In the genomic region with DNA sequence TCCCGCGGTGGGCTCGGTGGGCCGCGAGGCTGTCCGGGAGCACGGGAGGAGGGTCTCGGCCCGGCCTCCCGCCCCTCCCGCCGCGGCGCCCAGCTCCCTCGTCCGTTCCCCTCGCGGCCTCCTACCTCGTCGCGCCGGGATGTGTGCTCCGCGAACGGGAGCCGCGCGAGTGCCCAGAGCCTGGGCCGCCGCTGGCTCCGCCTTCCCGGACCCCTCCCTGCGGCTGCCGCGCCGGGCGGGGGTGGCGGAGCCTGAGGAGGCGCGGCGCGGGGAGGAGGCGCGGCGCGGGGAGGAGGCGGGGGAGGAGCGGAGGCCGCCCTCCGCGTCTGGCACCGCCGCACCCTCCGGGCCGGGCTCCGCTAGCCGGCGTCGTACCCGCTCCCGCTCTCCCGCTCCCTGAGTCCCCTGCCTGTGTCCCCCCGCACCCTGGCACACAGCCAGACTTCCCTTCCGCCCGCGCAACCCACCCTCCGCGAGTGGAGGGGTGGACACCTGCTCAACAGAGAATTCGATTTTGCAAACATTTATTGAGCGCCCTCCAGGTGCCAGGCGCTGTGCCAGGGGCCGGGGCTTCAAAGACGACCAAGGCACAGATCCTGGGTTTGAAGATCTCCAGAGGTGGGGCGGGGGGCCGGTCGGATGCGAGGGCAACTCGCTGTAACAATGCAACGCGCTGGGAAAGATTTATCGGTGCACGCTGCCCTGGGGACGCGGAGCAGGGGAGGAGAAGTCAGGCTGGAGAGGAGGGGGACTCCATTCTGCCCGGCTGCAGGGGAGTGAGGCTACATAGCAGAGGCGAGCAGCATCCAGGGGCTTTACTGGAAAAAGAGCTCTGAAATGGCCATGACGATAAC, we compare ENCODE assay signal across 1 cellular context.
TF ChIP-seq lines count a peak whose summit lies in the region.

Gene MPP3 (minus strand): TSS at position 171 of the 854 bp plus-strand sequence. CDS start 1,240 bp downstream, outside the sequence.

TF ChIP-seq in K562, 482 proteins besides CTCF, POLR2A, EP300 and RAD21 (continued from another document and continues in another):
- TF ChIP-seq, protein P1, sequence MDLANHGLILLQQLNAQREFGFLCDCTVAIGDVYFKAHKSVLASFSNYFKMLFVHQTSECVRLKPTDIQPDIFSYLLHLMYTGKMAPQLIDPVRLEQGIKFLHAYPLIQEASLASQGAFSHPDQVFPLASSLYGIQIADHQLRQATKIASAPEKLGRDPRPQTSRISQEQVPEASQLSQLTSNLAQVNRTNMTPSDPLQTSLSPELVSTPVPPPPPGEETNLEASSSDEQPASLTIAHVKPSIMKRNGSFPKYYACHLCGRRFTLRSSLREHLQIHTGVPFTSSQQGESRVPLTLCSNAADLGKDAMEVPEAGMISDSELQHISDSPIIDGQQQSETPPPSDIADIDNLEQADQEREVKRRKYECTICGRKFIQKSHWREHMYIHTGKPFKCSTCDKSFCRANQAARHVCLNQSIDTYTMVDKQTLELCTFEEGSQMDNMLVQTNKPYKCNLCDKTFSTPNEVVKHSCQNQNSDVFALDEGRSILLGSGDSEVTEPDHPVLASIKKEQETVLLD (IDR thresholded peaks at IDR 0.05): no peak
- TF ChIP-seq HDGF (IDR thresholded peaks at IDR 0.05) (no peak), HOXB6 (CRISPR knock-in tag; IDR thresholded peaks at IDR 0.05; ENCODE audit: borderline replicate concordance) (no peak), KDM5B (IDR thresholded peaks at IDR 0.05; ENCODE audit: insufficient replicate concordance, low read depth, low read length) (peak; percentile 50), SFPQ (IDR thresholded peaks at IDR 0.05; ENCODE audit: low read depth, low read length) (no peak), SRSF1 (IDR thresholded peaks at IDR 0.05; ENCODE audit: low read depth, low read length) (no peak), SREBF2 (CRISPR knock-in tag; IDR thresholded peaks at IDR 0.05) (no peak), TBP (optimal IDR thresholded peaks at IDR 0.05; ENCODE audit: low read depth, low read length) (no peak), LARP7 (IDR thresholded peaks at IDR 0.05) (no peak), CBX5 (IDR thresholded peaks at IDR 0.05; ENCODE audit: borderline replicate concordance, low read depth) (no peak), ZNF41 (CRISPR knock-in tag; conservative IDR thresholded peaks at IDR 0.05) (no peak), SP2 (IDR thresholded peaks at IDR 0.05; ENCODE audit: extremely low read depth, low read depth, low read length, poor library complexity, severe bottlenecking) (no peak), RB1 (IDR thresholded peaks at IDR 0.05; ENCODE audit: low read depth) (peak; percentile 75; the same call in 1 of the 2 replicates), ZNF76 (CRISPR knock-in tag; IDR thresholded peaks at IDR 0.05; ENCODE audit: borderline replicate concordance) (no peak), PRPF4 (IDR thresholded peaks at IDR 0.05; ENCODE audit: insufficient read depth, low read depth, low read length, poor library complexity, severe bottlenecking) (no peak), NCOA2 (IDR thresholded peaks at IDR 0.05; ENCODE audit: partially characterized antibody in 2 of 2) (no peak), PPARD (CRISPR knock-in tag; IDR thresholded peaks at IDR 0.05) (no peak), NR4A1 (CRISPR knock-in tag; IDR thresholded peaks at IDR 0.05) (no peak), NR4A1 (tag; IDR thresholded peaks at IDR 0.05) (no peak), ZNF263 (CRISPR knock-in tag; IDR thresholded peaks at IDR 0.05; ENCODE audit: borderline replicate concordance) (peak; percentile 85), ZNF274 (IDR thresholded peaks at IDR 0.05; ENCODE audit: borderline replicate concordance, low read depth, low read length) (no peak), E2F6 (IDR thresholded peaks at IDR 0.05; ENCODE audit: borderline replicate concordance in 1 of 2, extremely low read depth in 1 of 2, insufficient read depth in 1 of 2, insufficient read length in 1 of 2, low read depth in 1 of 2, low read length in 1 of 2, poor library complexity in 1 of 2, severe bottlenecking in 1 of 2) (peak; percentile 16 to 71), EWSR1 (IDR thresholded peaks at IDR 0.05; ENCODE audit: borderline replicate concordance, low read depth, partially characterized antibody) (no peak), STAT5A (IDR thresholded peaks at IDR 0.05; ENCODE audit: borderline replicate concordance, low read length) (no peak), MYC (IDR thresholded peaks at IDR 0.05; ENCODE audit: low read depth, low read length) (peak; percentile 13; the same call in 1 of the 2 replicates), MYC (CRISPR knock-in tag; IDR thresholded peaks at IDR 0.05; ENCODE audit: borderline replicate concordance, low read depth) (no peak), SIN3B (IDR thresholded peaks at IDR 0.05; ENCODE audit: low read depth) (peak; percentile 31; the same call in 1 of the 2 replicates), PHB (CRISPR knock-in tag; IDR thresholded peaks at IDR 0.05) (no peak), MAZ (CRISPR knock-in tag; conservative IDR thresholded peaks at IDR 0.05 in 1 of 2, IDR thresholded peaks at IDR 0.05 in 1 of 2) (peak; percentile 8 to 91; a peak in 3 of 4 replicates), ZNF785 (CRISPR knock-in tag; IDR thresholded peaks at IDR 0.05) (no peak), ZNF644 (tag; IDR thresholded peaks at IDR 0.05; ENCODE audit: low read depth) (no peak), SNRNP70 (optimal IDR thresholded peaks at IDR 0.05; ENCODE audit: low read depth, low read length) (no peak), YY1 (IDR thresholded peaks at IDR 0.05; ENCODE audit: borderline replicate concordance in 1 of 3, control insufficient read depth in 1 of 3, extremely low read depth in 1 of 3, insufficient read depth in 3 of 3, insufficient read length in 1 of 3, insufficient replicate concordance in 2 of 3, low read depth in 1 of 3, low read length in 2 of 3) (no peak), PHF8 (IDR thresholded peaks at IDR 0.05; ENCODE audit: borderline replicate concordance, low read length) (peak; percentile 68; the same call in 1 of the 2 replicates), DNMT1 (IDR thresholded peaks at IDR 0.05) (no peak), FUS (optimal IDR thresholded peaks at IDR 0.05; ENCODE audit: low read depth, low read length) (no peak), MCM3 (IDR thresholded peaks at IDR 0.05) (no peak), TCF7 (IDR thresholded peaks at IDR 0.05; ENCODE audit: borderline replicate concordance) (0 out of 2 replicates have a peak, but pooled peaks have one; percentile 36), MLX (CRISPR knock-in tag; conservative IDR thresholded peaks at IDR 0.05) (no peak), GABPB1 (CRISPR knock-in tag; IDR thresholded peaks at IDR 0.05) (no peak), SIN3A (IDR thresholded peaks at IDR 0.05; ENCODE audit: borderline replicate concordance in 2 of 2, control insufficient read depth in 1 of 2, low read depth in 2 of 2, low read length in 2 of 2) (peak in 1 of 2 experiments; percentile 6; a peak in 1 of 4 replicates), ZNF449 (CRISPR knock-in tag; IDR thresholded peaks at IDR 0.05) (no peak), ETS2 (tag; IDR thresholded peaks at IDR 0.05; ENCODE audit: borderline replicate concordance, poor library complexity, severe bottlenecking) (no peak)
- TF ChIP-seq, protein P2, sequence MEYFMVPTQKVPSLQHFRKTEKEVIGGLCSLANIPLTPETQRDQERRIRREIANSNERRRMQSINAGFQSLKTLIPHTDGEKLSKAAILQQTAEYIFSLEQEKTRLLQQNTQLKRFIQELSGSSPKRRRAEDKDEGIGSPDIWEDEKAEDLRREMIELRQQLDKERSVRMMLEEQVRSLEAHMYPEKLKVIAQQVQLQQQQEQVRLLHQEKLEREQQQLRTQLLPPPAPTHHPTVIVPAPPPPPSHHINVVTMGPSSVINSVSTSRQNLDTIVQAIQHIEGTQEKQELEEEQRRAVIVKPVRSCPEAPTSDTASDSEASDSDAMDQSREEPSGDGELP (CRISPR knock-in tag; IDR thresholded peaks at IDR 0.05; ENCODE audit: borderline replicate concordance): no peak
- TF ChIP-seq, protein P3, sequence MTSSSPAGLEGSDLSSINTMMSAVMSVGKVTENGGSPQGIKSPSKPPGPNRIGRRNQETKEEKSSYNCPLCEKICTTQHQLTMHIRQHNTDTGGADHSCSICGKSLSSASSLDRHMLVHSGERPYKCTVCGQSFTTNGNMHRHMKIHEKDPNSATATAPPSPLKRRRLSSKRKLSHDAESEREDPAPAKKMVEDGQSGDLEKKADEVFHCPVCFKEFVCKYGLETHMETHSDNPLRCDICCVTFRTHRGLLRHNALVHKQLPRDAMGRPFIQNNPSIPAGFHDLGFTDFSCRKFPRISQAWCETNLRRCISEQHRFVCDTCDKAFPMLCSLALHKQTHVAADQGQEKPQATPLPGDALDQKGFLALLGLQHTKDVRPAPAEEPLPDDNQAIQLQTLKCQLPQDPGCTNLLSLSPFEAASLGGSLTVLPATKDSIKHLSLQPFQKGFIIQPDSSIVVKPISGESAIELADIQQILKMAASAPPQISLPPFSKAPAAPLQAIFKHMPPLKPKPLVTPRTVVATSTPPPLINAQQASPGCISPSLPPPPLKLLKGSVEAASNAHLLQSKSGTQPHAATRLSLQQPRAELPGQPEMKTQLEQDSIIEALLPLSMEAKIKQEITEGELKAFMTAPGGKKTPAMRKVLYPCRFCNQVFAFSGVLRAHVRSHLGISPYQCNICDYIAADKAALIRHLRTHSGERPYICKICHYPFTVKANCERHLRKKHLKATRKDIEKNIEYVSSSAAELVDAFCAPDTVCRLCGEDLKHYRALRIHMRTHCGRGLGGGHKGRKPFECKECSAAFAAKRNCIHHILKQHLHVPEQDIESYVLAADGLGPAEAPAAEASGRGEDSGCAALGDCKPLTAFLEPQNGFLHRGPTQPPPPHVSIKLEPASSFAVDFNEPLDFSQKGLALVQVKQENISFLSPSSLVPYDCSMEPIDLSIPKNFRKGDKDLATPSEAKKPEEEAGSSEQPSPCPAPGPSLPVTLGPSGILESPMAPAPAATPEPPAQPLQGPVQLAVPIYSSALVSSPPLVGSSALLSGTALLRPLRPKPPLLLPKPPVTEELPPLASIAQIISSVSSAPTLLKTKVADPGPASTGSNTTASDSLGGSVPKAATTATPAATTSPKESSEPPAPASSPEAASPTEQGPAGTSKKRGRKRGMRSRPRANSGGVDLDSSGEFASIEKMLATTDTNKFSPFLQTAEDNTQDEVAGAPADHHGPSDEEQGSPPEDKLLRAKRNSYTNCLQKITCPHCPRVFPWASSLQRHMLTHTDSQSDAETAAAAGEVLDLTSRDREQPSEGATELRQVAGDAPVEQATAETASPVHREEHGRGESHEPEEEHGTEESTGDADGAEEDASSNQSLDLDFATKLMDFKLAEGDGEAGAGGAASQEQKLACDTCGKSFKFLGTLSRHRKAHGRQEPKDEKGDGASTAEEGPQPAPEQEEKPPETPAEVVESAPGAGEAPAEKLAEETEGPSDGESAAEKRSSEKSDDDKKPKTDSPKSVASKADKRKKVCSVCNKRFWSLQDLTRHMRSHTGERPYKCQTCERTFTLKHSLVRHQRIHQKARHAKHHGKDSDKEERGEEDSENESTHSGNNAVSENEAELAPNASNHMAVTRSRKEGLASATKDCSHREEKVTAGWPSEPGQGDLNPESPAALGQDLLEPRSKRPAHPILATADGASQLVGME (CRISPR knock-in tag; IDR thresholded peaks at IDR 0.05): no peak
- TF ChIP-seq, protein P4, sequence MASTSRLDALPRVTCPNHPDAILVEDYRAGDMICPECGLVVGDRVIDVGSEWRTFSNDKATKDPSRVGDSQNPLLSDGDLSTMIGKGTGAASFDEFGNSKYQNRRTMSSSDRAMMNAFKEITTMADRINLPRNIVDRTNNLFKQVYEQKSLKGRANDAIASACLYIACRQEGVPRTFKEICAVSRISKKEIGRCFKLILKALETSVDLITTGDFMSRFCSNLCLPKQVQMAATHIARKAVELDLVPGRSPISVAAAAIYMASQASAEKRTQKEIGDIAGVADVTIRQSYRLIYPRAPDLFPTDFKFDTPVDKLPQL (IDR thresholded peaks at IDR 0.05; ENCODE audit: extremely low read depth, insufficient read length): no peak
- TF ChIP-seq, protein P5, sequence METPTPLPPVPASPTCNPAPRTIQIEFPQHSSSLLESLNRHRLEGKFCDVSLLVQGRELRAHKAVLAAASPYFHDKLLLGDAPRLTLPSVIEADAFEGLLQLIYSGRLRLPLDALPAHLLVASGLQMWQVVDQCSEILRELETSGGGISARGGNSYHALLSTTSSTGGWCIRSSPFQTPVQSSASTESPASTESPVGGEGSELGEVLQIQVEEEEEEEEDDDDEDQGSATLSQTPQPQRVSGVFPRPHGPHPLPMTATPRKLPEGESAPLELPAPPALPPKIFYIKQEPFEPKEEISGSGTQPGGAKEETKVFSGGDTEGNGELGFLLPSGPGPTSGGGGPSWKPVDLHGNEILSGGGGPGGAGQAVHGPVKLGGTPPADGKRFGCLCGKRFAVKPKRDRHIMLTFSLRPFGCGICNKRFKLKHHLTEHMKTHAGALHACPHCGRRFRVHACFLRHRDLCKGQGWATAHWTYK (CRISPR knock-in tag; IDR thresholded peaks at IDR 0.05): no peak
